Comparison of ENCODE assay signal across 30 cellular contexts in genomic region chr12:2493086-2493485, GRCh38.
"Had no signal": no experiment of that assay in that cellular context is flagged by ENCODE, and none has a peak within 500 bp of the region (broad histone marks: within the 10 kb centered on the region; RNA-seq: fewer than 3 reads in every experiment).

No MANE protein-coding gene starts in this region.

- H3K9me3 Mint-ChIP-seq: immature natural killer cell; mesothelial cell of epicardium; naive B cell; natural killer cell; nephron progenitor cell; neural progenitor cell; stimulated activated effector memory CD8-positive, alpha-beta T cell treated with anti-CD3 and anti-CD28 coated beads, Interleukin-12 subunit alpha, Interleukin-12 subunit beta, amount 100 ng/mL, for 72 hours; stimulated activated naive CD8-positive, alpha-beta T cell treated with anti-CD3 and anti-CD28 coated beads, Interleukin-15, Interleukin-2, amounts not matched to agents 100 ng/mL and 50 ng/mL, for 24 hours had no signal

- H3K4me3 ChIP-seq: heart left ventricle, lower lobe of right lung, neural progenitor cell, ovary, prostate gland, skin epidermis, suprapubic skin, thoracic aorta, tibial artery, upper lobe of left lung had no signal

- ATAC-seq: lower lobe of right lung; natural killer cell; sciatic nerve; stimulated activated effector memory CD8-positive, alpha-beta T cell treated with anti-CD3 and anti-CD28 coated beads, Interleukin-12 subunit alpha, Interleukin-12 subunit beta, amount 100 ng/mL, for 72 hours had no signal

- H3K4me1 Mint-ChIP-seq: immature natural killer cell; naive B cell; natural killer cell; stimulated activated effector memory CD8-positive, alpha-beta T cell treated with anti-CD3 and anti-CD28 coated beads, Interleukin-12 subunit alpha, Interleukin-12 subunit beta, amount 100 ng/mL, for 72 hours had no signal

- H3K27ac ChIP-seq: lower lobe of right lung, neural progenitor cell, ovary, prostate gland, skin epidermis, suprapubic skin, thoracic aorta, tibial artery, upper lobe of left lung had no signal

- H3K27ac Mint-ChIP-seq: immature natural killer cell; mesothelial cell of epicardium; naive B cell; natural killer cell; nephron progenitor cell; neural progenitor cell; stimulated activated effector memory CD8-positive, alpha-beta T cell treated with anti-CD3 and anti-CD28 coated beads, Interleukin-12 subunit alpha, Interleukin-12 subunit beta, amount 100 ng/mL, for 72 hours; stimulated activated naive CD8-positive, alpha-beta T cell treated with anti-CD3 and anti-CD28 coated beads, Interleukin-15, Interleukin-2, amounts not matched to agents 100 ng/mL and 50 ng/mL, for 24 hours had no signal

- H2AFZ ChIP-seq: neural progenitor cell had no signal

- DNase-seq: heart left ventricle; hypothalamus; immature natural killer cell; lower lobe of right lung; mammary epithelial cell; mesenchymal stem cell; naive B cell; natural killer cell; nephron progenitor cell; ovary; posterior cingulate gyrus; retina; right cardiac atrium; stimulated activated CD4-positive, alpha-beta T cell treated with anti-CD3 and anti-CD28 coated beads, Interleukin-12 subunit alpha, Interleukin-12 subunit beta, amount 100 ng/mL, for 4 hours; stimulated activated CD4-positive, alpha-beta T cell treated with anti-CD3 and anti-CD28 coated beads, Interleukin-15, amount 100 ng/mL, for 24 hours; stimulated activated CD4-positive, alpha-beta T cell treated with anti-CD3 and anti-CD28 coated beads, Interleukin-2, amount 100 ng/mL, for 24 hours; stimulated activated CD4-positive, alpha-beta T cell treated with anti-CD3 and anti-CD28 coated beads, Interleukin-4, amount 100 ng/mL, for 1 hour; stimulated activated naive CD4-positive, alpha-beta T cell; tibial artery had no signal

- H3K9ac ChIP-seq: neural progenitor cell had no signal

- H3K4me1 ChIP-seq: prostate gland had no signal

- H3K4me3 Mint-ChIP-seq: immature natural killer cell; mesothelial cell of epicardium; naive B cell; natural killer cell; nephron progenitor cell; neural progenitor cell; stimulated activated effector memory CD8-positive, alpha-beta T cell treated with anti-CD3 and anti-CD28 coated beads, Interleukin-12 subunit alpha, Interleukin-12 subunit beta, amount 100 ng/mL, for 72 hours; stimulated activated naive CD8-positive, alpha-beta T cell treated with anti-CD3 and anti-CD28 coated beads, Interleukin-15, Interleukin-2, amounts not matched to agents 100 ng/mL and 50 ng/mL, for 24 hours had no signal

- H3K36me3 ChIP-seq: lower lobe of right lung, neural progenitor cell, ovary, prostate gland, suprapubic skin, upper lobe of left lung had no signal

- H3K36me3 Mint-ChIP-seq: immature natural killer cell; mesothelial cell of epicardium; naive B cell; natural killer cell; neural progenitor cell; stimulated activated effector memory CD8-positive, alpha-beta T cell treated with anti-CD3 and anti-CD28 coated beads, Interleukin-12 subunit alpha, Interleukin-12 subunit beta, amount 100 ng/mL, for 72 hours had no signal

- H3K9me3 ChIP-seq: heart left ventricle, lower lobe of right lung, ovary, prostate gland, suprapubic skin, thoracic aorta, tibial artery, upper lobe of left lung had no signal

- H3K27me3 ChIP-seq: heart left ventricle, neural progenitor cell, ovary, suprapubic skin, tibial artery, upper lobe of left lung had no signal

- FAIRE-seq: islet of Langerhans had no signal

- H3K4me2 ChIP-seq: neural progenitor cell had no signal
